ENCODE assay signal across 1 cellular context in the genomic region with DNA sequence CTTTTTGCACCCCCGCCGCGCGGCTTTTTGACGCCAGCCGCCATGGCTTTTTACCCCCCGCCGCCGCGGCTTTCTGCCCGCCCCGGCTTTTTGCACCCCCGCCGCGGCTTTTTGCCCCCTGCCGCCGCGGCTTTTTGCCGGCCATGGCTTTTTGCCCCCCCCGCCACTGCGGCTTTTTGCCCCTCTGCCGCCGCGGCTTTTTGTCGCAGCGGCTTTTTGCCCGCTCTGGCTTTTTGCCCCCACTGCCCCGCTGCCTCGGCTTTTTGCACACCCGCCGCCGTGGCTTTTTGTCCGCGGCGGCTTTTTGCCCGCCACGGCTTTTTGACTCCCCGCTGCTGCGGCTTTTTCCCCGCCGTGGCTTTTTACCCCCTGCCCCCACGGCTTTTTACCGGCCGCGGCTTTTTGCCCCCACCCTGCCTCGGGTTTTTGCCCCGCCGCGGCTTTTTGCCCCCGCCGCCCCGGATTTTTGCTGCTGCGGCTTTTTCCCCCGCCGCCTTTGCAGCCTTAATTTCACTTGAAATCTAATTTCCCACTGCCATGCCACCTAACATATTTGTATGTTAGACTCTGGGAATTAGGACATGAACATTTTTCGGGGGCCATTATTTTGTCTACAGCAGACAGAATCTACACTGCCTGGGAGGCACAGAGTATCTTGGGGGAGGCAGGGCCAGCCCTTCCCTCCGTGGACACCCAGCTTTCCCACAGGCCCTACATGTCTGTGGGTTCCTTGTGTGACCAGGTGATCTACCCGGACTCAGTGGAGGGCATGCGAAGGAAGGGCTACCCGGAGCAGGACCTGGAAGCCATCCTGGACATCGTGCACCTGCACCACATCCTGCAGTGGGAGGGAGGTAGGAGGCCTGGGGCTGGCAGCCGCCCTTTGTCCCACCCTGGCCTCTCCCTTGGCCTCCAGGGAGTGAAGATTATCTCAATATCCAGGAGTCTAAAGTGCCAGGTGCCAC.
TF ChIP-seq lines count a peak whose summit lies in the region.

No MANE protein-coding gene starts in this region.

TF ChIP-seq in A549, 52 proteins besides CTCF, POLR2A, EP300 and RAD21 (continued from another document):
- TF ChIP-seq HEYL (CRISPR knock-in tag; IDR thresholded peaks at IDR 0.05): no peak
- TF ChIP-seq CHD2 (IDR thresholded peaks at IDR 0.05; ENCODE audit: low read length, partially characterized antibody): no peak
- TF ChIP-seq RCOR1 (IDR thresholded peaks at IDR 0.05; ENCODE audit: low read depth, low read length): no peak
- no peak; the same call in 1 of the 2 replicates for TF ChIP-seq RNF2 (IDR thresholded peaks at IDR 0.05; ENCODE audit: borderline replicate concordance, low read depth)
- TF ChIP-seq ZSCAN20 (CRISPR knock-in tag; IDR thresholded peaks at IDR 0.05): no peak
- no peak for TF ChIP-seq NFE2L2 (conservative IDR thresholded peaks at IDR 0.05; ENCODE audit: low read length)
- no peak for TF ChIP-seq KDM5A (IDR thresholded peaks at IDR 0.05)
- no peak for TF ChIP-seq NPAS2 (CRISPR knock-in tag; IDR thresholded peaks at IDR 0.05; ENCODE audit: borderline replicate concordance)
- TF ChIP-seq, protein P1, sequence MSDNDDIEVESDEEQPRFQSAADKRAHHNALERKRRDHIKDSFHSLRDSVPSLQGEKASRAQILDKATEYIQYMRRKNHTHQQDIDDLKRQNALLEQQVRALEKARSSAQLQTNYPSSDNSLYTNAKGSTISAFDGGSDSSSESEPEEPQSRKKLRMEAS (IDR thresholded peaks at IDR 0.05): no peak
- TF ChIP-seq, protein P2, sequence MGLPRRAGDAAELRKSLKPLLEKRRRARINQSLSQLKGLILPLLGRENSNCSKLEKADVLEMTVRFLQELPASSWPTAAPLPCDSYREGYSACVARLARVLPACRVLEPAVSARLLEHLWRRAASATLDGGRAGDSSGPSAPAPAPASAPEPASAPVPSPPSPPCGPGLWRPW (IDR thresholded peaks at IDR 0.05): no peak
- TF ChIP-seq HDAC2 (IDR thresholded peaks at IDR 0.05): no peak
- no peak for TF ChIP-seq CBX2 (IDR thresholded peaks at IDR 0.05; ENCODE audit: borderline replicate concordance, low read depth)
- no peak for TF ChIP-seq ZFP36 (IDR thresholded peaks at IDR 0.05; ENCODE audit: borderline replicate concordance, partially characterized antibody)
- no peak for TF ChIP-seq ESRRA (IDR thresholded peaks at IDR 0.05; ENCODE audit: borderline replicate concordance, low read length)
TF ChIP-seq in A549: peak in this region for 0.
